Comparison of ENCODE assay signal across 8 cellular contexts in the genomic region with DNA sequence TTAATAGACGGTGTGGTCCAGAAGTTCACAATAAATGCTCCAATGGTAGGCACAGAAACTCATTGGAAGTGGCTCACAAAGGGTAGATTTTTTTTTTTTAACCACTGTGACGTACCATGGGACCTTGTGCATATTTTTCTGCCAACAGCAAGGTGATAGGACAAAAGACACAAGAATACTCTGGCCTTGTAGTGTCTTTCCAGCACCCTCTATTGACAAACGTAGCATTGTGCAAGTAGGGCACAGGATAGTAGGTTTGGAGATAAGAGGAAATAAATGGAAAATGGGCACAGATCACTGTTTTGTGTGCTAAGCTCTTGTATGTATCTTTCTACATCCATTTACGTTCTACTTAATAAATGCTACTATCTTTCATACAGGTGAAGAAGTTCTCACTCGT.
DNase-seq lines count a peak whose midpoint lies in the region; ATAC-seq and TF ChIP-seq lines count a peak whose summit lies in the region.

No MANE protein-coding gene starts in this region.

- in situ Hi-C loops in astrocyte of the spinal cord (cut with HindIII; ENCODE audit: low sequenced_read_pairs) = no loop called here

- TF ChIP-seq POLR2A in NB4 (IDR thresholded peaks at IDR 0.05; ENCODE audit: extremely low read depth, insufficient read length) (no peak), sigmoid colon (IDR thresholded peaks at IDR 0.05) (no peak)

- H3K4me1 ChIP-seq in lung (ENCODE audit: control insufficient read depth in 2 of 2, insufficient read depth in 2 of 2, low read length in 2 of 2) = no peaks in the 10 kb centered on the region
- no peaks in the 10 kb centered on the region for H3K4me1 ChIP-seq in CD8-positive, alpha-beta T cell (ENCODE audit: insufficient read depth, low read length)
- no peaks in the 10 kb centered on the region for H3K4me1 ChIP-seq in sigmoid colon

- H3K27ac Mint-ChIP-seq in CD8-positive, alpha-beta T cell = no peak overlapping the region

- 53 to 62% methylated on average over 5 of the region's 5 CpGs for WGBS in lung, 2 donors
- WGBS in sigmoid colon, 2 donors = 41 to 62% methylated on average over 5 of the region's 5 CpGs

- H3K27me3 ChIP-seq in lung (ENCODE audit: control insufficient read depth, insufficient read depth) = no peaks in the 10 kb centered on the region
- no peaks in the 10 kb centered on the region for H3K27me3 ChIP-seq in CD8-positive, alpha-beta T cell (ENCODE audit: insufficient read depth, low read length)
- H3K27me3 ChIP-seq in sigmoid colon = no peaks in the 10 kb centered on the region

- H3K27ac ChIP-seq in lung (ENCODE audit: low read depth in 1 of 2, low read length in 1 of 2) (no peak overlapping the region), sigmoid colon (no peak overlapping the region)
- H3K27ac ChIP-seq in CD8-positive, alpha-beta T cell (ENCODE audit: low read depth, low read length) = no peak overlapping the region

- CTCF ChIA-PET in CD8-positive, alpha-beta T cell (lab: Charles Lee) = no interaction called here

- H3K4me1 Mint-ChIP-seq in CD8-positive, alpha-beta T cell (ENCODE audit: low read depth) = no peaks in the 10 kb centered on the region

- H3K27me3 Mint-ChIP-seq in CD8-positive, alpha-beta T cell (ENCODE audit: low read depth) = no peaks in the 10 kb centered on the region

- H3K4me3 Mint-ChIP-seq in CD8-positive, alpha-beta T cell = no peak overlapping the region

- TF ChIP-seq EP300 in sigmoid colon (IDR thresholded peaks at IDR 0.05) = no peak

- intact Hi-C loops in CD8-positive, alpha-beta T cell (cut with DNase I, micrococcal nuclease) = no loop called here
- intact Hi-C loops in sigmoid colon (cut with DNase I) = no loop called here

- DNase-seq in DMS53 treated with DMSO at 0.1 percent for 48 hours (lab: John Stamatoyannopoulos, UW; ENCODE audit: unreplicated experiment) (peak; percentile 86), NB4 (ENCODE audit: low read depth) (peak; percentile 58), astrocyte of the spinal cord (ENCODE audit: low read depth, low spot score) (peak; percentile 11), lung (ENCODE audit: low spot score) (no peak), sigmoid colon (no peak)
- no peak for DNase-seq in stimulated activated CD4-positive, alpha-beta T cell treated with anti-CD3 and anti-CD28 coated beads, Interleukin-4, amount 100 ng/mL, for 1 hour
- no peak for DNase-seq in CD8-positive, alpha-beta T cell

- H3K4me3 ChIP-seq in NB4 (ENCODE audit: low read depth, low read length) = no peak overlapping the region
- H3K4me3 ChIP-seq in astrocyte of the spinal cord (ENCODE audit: low read depth, low read length) = no peak overlapping the region
- H3K4me3 ChIP-seq in lung = no peak overlapping the region
- H3K4me3 ChIP-seq in CD8-positive, alpha-beta T cell (ENCODE audit: low read depth, low read length) = no peak overlapping the region
- H3K4me3 ChIP-seq in sigmoid colon = no peak overlapping the region

- POLR2A ChIA-PET in CD8-positive, alpha-beta T cell (lab: Charles Lee) = no interaction called here

- peaks cover 22% of the 10 kb centered on the region for H3K9me3 Mint-ChIP-seq in CD8-positive, alpha-beta T cell

- H3K36me3 ChIP-seq in lung (ENCODE audit: control insufficient read depth in 2 of 2, insufficient read depth in 2 of 2, low read length in 2 of 2) (no peaks in the 10 kb centered on the region), sigmoid colon (no peaks in the 10 kb centered on the region)
- no peaks in the 10 kb centered on the region for H3K36me3 ChIP-seq in CD8-positive, alpha-beta T cell (ENCODE audit: insufficient read depth, low read length)

- no peaks in the 10 kb centered on the region for H3K36me3 Mint-ChIP-seq in CD8-positive, alpha-beta T cell

- no peaks in the 10 kb centered on the region for H3K9me3 ChIP-seq in lung (ENCODE audit: control insufficient read depth in 2 of 2, insufficient read depth in 1 of 2, low read length in 1 of 2)
- no peaks in the 10 kb centered on the region for H3K9me3 ChIP-seq in CD8-positive, alpha-beta T cell (ENCODE audit: low read length)
- no peaks in the 10 kb centered on the region for H3K9me3 ChIP-seq in sigmoid colon

- TF ChIP-seq CTCF in NB4 (IDR thresholded peaks at IDR 0.05; ENCODE audit: low read depth, low read length) (peak; percentile 50), astrocyte of the spinal cord (IDR thresholded peaks at IDR 0.05; ENCODE audit: low read depth, low read length) (peak; percentile 46), lung (IDR thresholded peaks at IDR 0.05; ENCODE audit: control extremely low read depth, extremely low read depth) (peak; percentile 1), sigmoid colon (IDR thresholded peaks at IDR 0.05) (no peak)
- no peak for TF ChIP-seq CTCF in CD8-positive, alpha-beta T cell (IDR thresholded peaks at IDR 0.05)

- no peak for ATAC-seq in lung (ENCODE audit: insufficient read depth, low FRiP score)
- no peak for ATAC-seq in HG02870 (IDR thresholded peaks at IDR 0.05; ENCODE audit: unreplicated experiment)
- ATAC-seq in CD8-positive, alpha-beta T cell = no peak

Comparison
In these comparisons a context has a peak if more than half of its experiments do, and no peak if none do; other contexts are left out.
1. DNase-seq: peak in DMS53 treated with DMSO at 0.1 percent for 48 hours (single experiment), NB4 (single experiment) and astrocyte of the spinal cord (single experiment); none in lung (single experiment), stimulated activated CD4-positive, alpha-beta T cell treated with anti-CD3 and anti-CD28 coated beads, Interleukin-4, amount 100 ng/mL, for 1 hour (single experiment), CD8-positive, alpha-beta T cell (0 of 7) and sigmoid colon (single experiment).
2. CTCF ChIP-seq: peak in NB4 (single experiment), astrocyte of the spinal cord (single experiment) and lung (single experiment); none in CD8-positive, alpha-beta T cell (single experiment) and sigmoid colon (0 of 4).